In the genomic region with DNA sequence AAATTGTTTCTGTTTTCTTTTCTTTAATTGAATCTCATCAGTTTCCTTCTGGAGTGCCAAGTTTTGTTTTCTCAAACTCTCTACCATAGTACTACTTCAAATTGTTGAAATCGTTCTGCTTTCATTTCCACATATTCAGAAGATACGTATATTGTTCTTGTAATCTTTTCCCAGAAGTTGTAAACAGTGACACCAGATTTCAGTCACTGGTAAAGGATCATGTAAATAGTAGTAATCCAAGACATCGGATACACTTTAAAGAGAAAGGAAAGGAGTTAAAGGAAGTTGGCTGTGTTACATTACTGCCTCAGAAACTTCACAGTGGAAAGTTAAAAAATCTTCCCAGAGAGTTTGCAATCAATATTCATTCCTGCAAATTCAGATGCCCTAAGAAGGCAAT, we compare ENCODE assay signal across 11 cellular contexts.
DNase-seq lines count a peak whose midpoint lies in the region; ATAC-seq and TF ChIP-seq lines count a peak whose summit lies in the region.
"Had no signal": no experiment of that assay in that cellular context is flagged by ENCODE, and none has a peak within 500 bp of the region (broad histone marks: within the 10 kb centered on the region; RNA-seq: fewer than 3 reads in every experiment).

No MANE protein-coding gene starts in this region.

- DNase-seq in activated naive CD8-positive, alpha-beta T cell treated with anti-CD3 and anti-CD28 coated beads for 36 hours, result no peak
- DNase-seq in activated naive CD8-positive, alpha-beta T cell treated with anti-CD3 and anti-CD28 coated beads, Interleukin-2, amount 50 U/mL, for 24 hours, result no peak
- DNase-seq in mucosa of descending colon (no peak), transverse colon (no peak), SJCRH30 (no peak), NCI-H345 treated with DMSO at 0.1 percent for 48 hours (lab: John Stamatoyannopoulos, UW; ENCODE audit: unreplicated experiment) (no peak), GM03348 (ENCODE audit: low spot score) (no peak)
- DNase-seq: NCI-H1105 treated with DMSO at 0.1 percent for 48 hours had no signal

- TF ChIP-seq EP300 in transverse colon (IDR thresholded peaks at IDR 0.05; ENCODE audit: low read depth), result no peak

- peak overlapping the region; percentile 43 for H3K27ac Mint-ChIP-seq in activated naive CD8-positive, alpha-beta T cell treated with anti-CD3 and anti-CD28 coated beads for 36 hours
- H3K27ac Mint-ChIP-seq in activated naive CD8-positive, alpha-beta T cell treated with anti-CD3 and anti-CD28 coated beads, Interleukin-2, amount 50 U/mL, for 24 hours, result no peak overlapping the region
- peak overlapping the region; percentile 88 for H3K27ac Mint-ChIP-seq in dendritic cell treated with granulocyte-macrophage colony-stimulating factor and Interleukin-4, amounts not matched to agents 40 ng/mL and 50 ng/mL, for 4 days

- 23% methylated on average over 3 of the region's 3 CpGs for WGBS in transverse colon (ENCODE audit: low coverage in 1 of 2), 2 donors

- H3K27me3 ChIP-seq in transverse colon (no peaks in the 10 kb centered on the region), SJCRH30 (no peaks in the 10 kb centered on the region)

- no peak for ATAC-seq in activated naive CD8-positive, alpha-beta T cell treated with anti-CD3 and anti-CD28 coated beads, Interleukin-2, amount 50 U/mL, for 24 hours
- peak; percentile 17 for ATAC-seq in mucosa of descending colon
- ATAC-seq: A549, left lobe of liver had no signal

- H3K4me3 ChIP-seq in mucosa of descending colon (no peak overlapping the region), transverse colon (no peak overlapping the region), SJCRH30 (no peak overlapping the region)
- H3K4me3 ChIP-seq: A549 had no signal

- H3K4me1 Mint-ChIP-seq in activated naive CD8-positive, alpha-beta T cell treated with anti-CD3 and anti-CD28 coated beads for 36 hours, result peaks cover 15% of the 10 kb centered on the region
- peaks cover 22% of the 10 kb centered on the region for H3K4me1 Mint-ChIP-seq in activated naive CD8-positive, alpha-beta T cell treated with anti-CD3 and anti-CD28 coated beads, Interleukin-2, amount 50 U/mL, for 24 hours
- peaks cover 64% of the 10 kb centered on the region for H3K4me1 Mint-ChIP-seq in dendritic cell treated with granulocyte-macrophage colony-stimulating factor and Interleukin-4, amounts not matched to agents 40 ng/mL and 50 ng/mL, for 4 days (ENCODE audit: low read depth)

- peaks cover 4% of the 10 kb centered on the region for H3K36me3 Mint-ChIP-seq in activated naive CD8-positive, alpha-beta T cell treated with anti-CD3 and anti-CD28 coated beads for 36 hours
- H3K36me3 Mint-ChIP-seq in activated naive CD8-positive, alpha-beta T cell treated with anti-CD3 and anti-CD28 coated beads, Interleukin-2, amount 50 U/mL, for 24 hours (ENCODE audit: low read depth), result peaks cover 1% of the 10 kb centered on the region
- no peaks in the 10 kb centered on the region for H3K36me3 Mint-ChIP-seq in dendritic cell treated with granulocyte-macrophage colony-stimulating factor and Interleukin-4, amounts not matched to agents 40 ng/mL and 50 ng/mL, for 4 days (ENCODE audit: low read depth)

- H3K9me3 Mint-ChIP-seq in activated naive CD8-positive, alpha-beta T cell treated with anti-CD3 and anti-CD28 coated beads for 36 hours, result no peaks in the 10 kb centered on the region
- H3K9me3 Mint-ChIP-seq in activated naive CD8-positive, alpha-beta T cell treated with anti-CD3 and anti-CD28 coated beads, Interleukin-2, amount 50 U/mL, for 24 hours, result no peaks in the 10 kb centered on the region
- H3K9me3 Mint-ChIP-seq in dendritic cell treated with granulocyte-macrophage colony-stimulating factor and Interleukin-4, amounts not matched to agents 40 ng/mL and 50 ng/mL, for 4 days, result no peaks in the 10 kb centered on the region

- TF ChIP-seq POLR2A in transverse colon (IDR thresholded peaks at IDR 0.05), result no peak

- no peaks in the 10 kb centered on the region for H3K27me3 Mint-ChIP-seq in activated naive CD8-positive, alpha-beta T cell treated with anti-CD3 and anti-CD28 coated beads for 36 hours
- no peaks in the 10 kb centered on the region for H3K27me3 Mint-ChIP-seq in activated naive CD8-positive, alpha-beta T cell treated with anti-CD3 and anti-CD28 coated beads, Interleukin-2, amount 50 U/mL, for 24 hours
- H3K27me3 Mint-ChIP-seq in dendritic cell treated with granulocyte-macrophage colony-stimulating factor and Interleukin-4, amounts not matched to agents 40 ng/mL and 50 ng/mL, for 4 days, result no peaks in the 10 kb centered on the region

- intact Hi-C loops in dendritic cell treated with granulocyte-macrophage colony-stimulating factor and Interleukin-4, amounts not matched to agents 40 ng/mL and 50 ng/mL, for 4 days (cut with micrococcal nuclease), result no loop called here
- intact Hi-C loops in mucosa of descending colon (cut with DNase I, micrococcal nuclease) (no loop called here), transverse colon (cut with DNase I; ENCODE audit: low total_unique reads) (no loop called here)

- H3K27ac ChIP-seq in transverse colon (peak overlapping the region; percentile 49 to 71 (median 62)), SJCRH30 (no peak overlapping the region)
- H3K27ac ChIP-seq: A549 had no signal

- H3K4me1 ChIP-seq in mucosa of descending colon (ENCODE audit: low read depth) (no peaks in the 10 kb centered on the region), transverse colon (peaks cover 0 to 47% (median 6%) of the 10 kb centered on the region in 4 donors), SJCRH30 (no peaks in the 10 kb centered on the region)

- in situ Hi-C loops in transverse colon (cut with MboI; ENCODE audit: low pct_ligation_motif_present in 1 of 4, low pct_unique_long_range_greater_than_20kb in 1 of 4, low sequenced_read_pairs in 3 of 4), result no loop called here

- TF ChIP-seq CTCF in mucosa of descending colon (IDR thresholded peaks at IDR 0.05) (no peak), transverse colon (IDR thresholded peaks at IDR 0.05) (no peak)

- H3K9me3 ChIP-seq in mucosa of descending colon (no peaks in the 10 kb centered on the region), transverse colon (no peaks in the 10 kb centered on the region), SJCRH30 (replicated peaks) (no peaks in the 10 kb centered on the region)
- H3K9me3 ChIP-seq: A549 had no signal

- H3K36me3 ChIP-seq in mucosa of descending colon (ENCODE audit: low read depth) (no peaks in the 10 kb centered on the region), transverse colon (no peaks in the 10 kb centered on the region), SJCRH30 (no peaks in the 10 kb centered on the region)

- no peak overlapping the region for H3K4me3 Mint-ChIP-seq in activated naive CD8-positive, alpha-beta T cell treated with anti-CD3 and anti-CD28 coated beads for 36 hours
- H3K4me3 Mint-ChIP-seq in activated naive CD8-positive, alpha-beta T cell treated with anti-CD3 and anti-CD28 coated beads, Interleukin-2, amount 50 U/mL, for 24 hours, result no peak overlapping the region
- peak overlapping the region; percentile 55 for H3K4me3 Mint-ChIP-seq in dendritic cell treated with granulocyte-macrophage colony-stimulating factor and Interleukin-4, amounts not matched to agents 40 ng/mL and 50 ng/mL, for 4 days
